Comparison of ENCODE assay signal across 6 cellular contexts in genomic region chr13:76295020-76295419, GRCh38.
DNase-seq lines count a peak whose midpoint lies in the region; ATAC-seq and TF ChIP-seq lines count a peak whose summit lies in the region.
"Not testable (repeated sequence)": the region's sequence is repeated elsewhere in the genome, so short reads cannot be mapped to it uniquely, and the experiment has no call there.

No MANE protein-coding gene starts in this region.

- peaks cover 25% of the 10 kb centered on the region for H3K4me1 Mint-ChIP-seq in chondrocyte (ENCODE audit: low read depth)

- H3K27me3 Mint-ChIP-seq in chondrocyte (ENCODE audit: low read depth): not testable (repeated sequence)

- H3K27ac ChIP-seq in RWPE1 (peak overlapping the region; percentile 52; the same call in 1 of the 2 replicates), right cardiac atrium (ENCODE audit: low read length) (peak overlapping the region; percentile 52)
- H3K27ac ChIP-seq in aorta (ENCODE audit: low read depth in 1 of 2, low read length in 2 of 2): not testable (repeated sequence)

- H3K4me3 Mint-ChIP-seq in chondrocyte (ENCODE audit: unreplicated experiment): not testable (repeated sequence)

- 96% methylated on average over 25 of the region's 25 CpGs for WGBS in right cardiac atrium
- WGBS in aorta, 2 donors: 97% methylated on average over 25 of the region's 25 CpGs

- H3K4me3 ChIP-seq in right cardiac atrium (ENCODE audit: low read length); aorta (ENCODE audit: low read length in 2 of 2): not testable (repeated sequence)

- H3K36me3 Mint-ChIP-seq in chondrocyte (ENCODE audit: low read depth): not testable (repeated sequence)

- TF ChIP-seq CTCF in RWPE1 (conservative IDR thresholded peaks at IDR 0.05; ENCODE audit: low read depth); chondrocyte (IDR thresholded peaks at IDR 0.05): not testable (repeated sequence)

- intact Hi-C loops in left ventricle myocardium superior (cut with micrococcal nuclease); right cardiac atrium (cut with DNase I); aorta (cut with DNase I): not testable (repeated sequence)

- not testable (repeated sequence) for H3K4me1 ChIP-seq in right cardiac atrium (ENCODE audit: control insufficient read depth, insufficient read depth, low read length); aorta (ENCODE audit: control insufficient read depth in 1 of 2, insufficient read depth in 2 of 2, low read length in 2 of 2)

- H3K27me3 ChIP-seq in right cardiac atrium (ENCODE audit: control insufficient read depth, insufficient read depth); aorta (ENCODE audit: control insufficient read depth in 1 of 2, insufficient read depth in 2 of 2, low read length in 1 of 2): not testable (repeated sequence)

- POLR2A ChIA-PET in RWPE1 (lab: Yijun Ruan, JAX; ENCODE audit: low non-redundant PET): not testable (repeated sequence)

- not testable (repeated sequence) for H3K36me3 ChIP-seq in aorta (ENCODE audit: control insufficient read depth in 1 of 2, insufficient read depth in 2 of 2, low read length in 1 of 2)

- DNase-seq in RWPE1 (ENCODE audit: low spot score): not testable (repeated sequence)
- peak; percentile 3 for DNase-seq in activated gamma-delta T cell (lab: John Stamatoyannopoulos, UW)
- DNase-seq in chondrocyte (ENCODE audit: low spot score): peak; percentile 73
- peak; percentile 25 for DNase-seq in left ventricle myocardium superior
- peak in 2 of 3 donors; percentile 20 to 44 for DNase-seq in right cardiac atrium
- peak; percentile 35 to 74 for DNase-seq in aorta

- CTCF ChIA-PET in RWPE1 (lab: Yijun Ruan, JAX): not testable (repeated sequence)

- ATAC-seq in left ventricle myocardium superior; right cardiac atrium; aorta (ENCODE audit: low FRiP score): not testable (repeated sequence)

- not testable (repeated sequence) for H3K9me3 Mint-ChIP-seq in chondrocyte (ENCODE audit: low read depth)

- not testable (repeated sequence) for H3K9me3 ChIP-seq in right cardiac atrium (ENCODE audit: control insufficient read depth, low read length); aorta (ENCODE audit: control insufficient read depth, low read length)

- H3K27ac Mint-ChIP-seq in chondrocyte (ENCODE audit: unreplicated experiment): not testable (repeated sequence)
